ENCODE assay signal across 24 cellular contexts in genomic region chr9:80090317-80090716, GRCh38.
"Had no signal": no experiment of that assay in that cellular context is flagged by ENCODE, and none has a peak within 500 bp of the region (broad histone marks: within the 10 kb centered on the region; RNA-seq: fewer than 3 reads in every experiment).

No MANE protein-coding gene starts in this region.

- DNase-seq: activated CD4-positive, alpha-beta T cell treated with anti-CD3 and anti-CD28 coated beads, Interleukin-2, amount 10 ng/mL, durations not matched to agents 7 days and 5 days; activated CD4-positive, alpha-beta T cell treated with anti-CD3 and anti-CD28 coated beads, Interleukin-2, amount 50 U/mL, for 48 hours; activated CD8-positive, alpha-beta memory T cell treated with anti-CD3 and anti-CD28 coated beads, Interleukin-2, amount 50 U/mL, for 4 hours; activated gamma-delta T cell treated with Interleukin-2 at 50 U/mL for 16 hours; activated naive CD4-positive, alpha-beta T cell treated with anti-CD3 and anti-CD28 coated beads for 36 hours; activated T-cell treated with anti-CD3 and anti-CD28 coated beads for 4 hours; activated T-cell treated with anti-CD3 and anti-CD28 coated beads, Interleukin-2, amount 50 U/mL, for 4 hours; adrenal gland; body of pancreas; MM.1S; MV-4-11; NCI-H1092; NCI-H1417 treated with DMSO at 0.1 percent for 48 hours; NCI-H187 treated with DMSO at 0.1 percent for 48 hours; NCI-H2081; NCI-H345; NCI-H524 treated with DMSO at 0.1 percent for 48 hours; NCI-H82; PC-9; SHP77; SJCRH30; T1000 had no signal

- ATAC-seq: activated naive CD4-positive, alpha-beta T cell treated with anti-CD3 and anti-CD28 coated beads, Interleukin-2, amount 50 U/mL, for 72 hours; activated T-cell treated with anti-CD3 and anti-CD28 coated beads, Interleukin-2, amount 50 U/mL, for 4 hours; body of pancreas had no signal

- H3K9me3 Mint-ChIP-seq: activated CD4-positive, alpha-beta T cell treated with anti-CD3 and anti-CD28 coated beads, Interleukin-2, amount 10 ng/mL, durations not matched to agents 7 days and 5 days; activated naive CD4-positive, alpha-beta T cell treated with anti-CD3 and anti-CD28 coated beads for 36 hours; activated T-helper 1 cell treated with anti-CD3 and anti-CD28 coated beads, Interleukin-12 subunit alpha, Interleukin-12 subunit beta, Interleukin-2, Interleukin-4 antibody, amounts not matched to agents 30 ng/mL and 10 ng/mL and 1 ng/mL, durations not matched to agents 14 hours and 24 hours and 36 hours had no signal

- H3K4me3 Mint-ChIP-seq: activated CD4-positive, alpha-beta T cell treated with anti-CD3 and anti-CD28 coated beads, Interleukin-2, amount 10 ng/mL, durations not matched to agents 7 days and 5 days; activated naive CD4-positive, alpha-beta T cell treated with anti-CD3 and anti-CD28 coated beads for 36 hours; activated T-cell treated with anti-CD3 and anti-CD28 coated beads, Interleukin-2, amount 50 U/mL, for 4 hours; activated T-helper 1 cell treated with anti-CD3 and anti-CD28 coated beads, Interleukin-12 subunit alpha, Interleukin-12 subunit beta, Interleukin-2, Interleukin-4 antibody, amounts not matched to agents 30 ng/mL and 10 ng/mL and 1 ng/mL, durations not matched to agents 14 hours and 24 hours and 36 hours had no signal

- H3K27me3 Mint-ChIP-seq: activated CD4-positive, alpha-beta T cell treated with anti-CD3 and anti-CD28 coated beads, Interleukin-2, amount 10 ng/mL, durations not matched to agents 7 days and 5 days had no signal

- H3K27ac Mint-ChIP-seq: activated CD4-positive, alpha-beta T cell treated with anti-CD3 and anti-CD28 coated beads, Interleukin-2, amount 10 ng/mL, durations not matched to agents 7 days and 5 days; activated naive CD4-positive, alpha-beta T cell treated with anti-CD3 and anti-CD28 coated beads for 36 hours; activated naive CD4-positive, alpha-beta T cell treated with anti-CD3 and anti-CD28 coated beads, Interleukin-2, amount 50 U/mL, for 72 hours; activated T-helper 1 cell treated with anti-CD3 and anti-CD28 coated beads, Interleukin-12 subunit alpha, Interleukin-12 subunit beta, Interleukin-2, Interleukin-4 antibody, amounts not matched to agents 30 ng/mL and 10 ng/mL and 1 ng/mL, durations not matched to agents 14 hours and 24 hours and 36 hours had no signal
